Comparison of ENCODE assay signal across 1 cellular context in genomic region chr11:76947790-76948189, GRCh38.
TF ChIP-seq lines count a peak whose summit lies in the region.

No MANE protein-coding gene starts in this region.

TF ChIP-seq in SK-N-SH, 30 proteins besides CTCF, POLR2A, EP300 and RAD21 (continued from another document):
- no peak for TF ChIP-seq RXRA (IDR thresholded peaks at IDR 0.05; ENCODE audit: borderline replicate concordance, low read depth)
- TF ChIP-seq, protein P1, sequence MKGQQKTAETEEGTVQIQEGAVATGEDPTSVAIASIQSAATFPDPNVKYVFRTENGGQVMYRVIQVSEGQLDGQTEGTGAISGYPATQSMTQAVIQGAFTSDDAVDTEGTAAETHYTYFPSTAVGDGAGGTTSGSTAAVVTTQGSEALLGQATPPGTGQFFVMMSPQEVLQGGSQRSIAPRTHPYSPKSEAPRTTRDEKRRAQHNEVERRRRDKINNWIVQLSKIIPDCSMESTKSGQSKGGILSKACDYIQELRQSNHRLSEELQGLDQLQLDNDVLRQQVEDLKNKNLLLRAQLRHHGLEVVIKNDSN (IDR thresholded peaks at IDR 0.05; ENCODE audit: borderline replicate concordance, low read depth): no peak
- TF ChIP-seq TAF1 (IDR thresholded peaks at IDR 0.05; ENCODE audit: borderline replicate concordance, low read depth, low read length): no peak
